Comparison of ENCODE assay signal across 30 cellular contexts in genomic region chr2:135167273-135167672, GRCh38.
"Had no signal": no experiment of that assay in that cellular context is flagged by ENCODE, and none has a peak within 500 bp of the region (broad histone marks: within the 10 kb centered on the region; RNA-seq: fewer than 3 reads in every experiment).

No MANE protein-coding gene starts in this region.

- H3K4me1 ChIP-seq: colonic mucosa, esophagus muscularis mucosa, gastroesophageal sphincter, heart right ventricle, lower lobe of right lung, psoas muscle, suprapubic skin, thyroid gland, vagina had no signal

- H3K27ac ChIP-seq: colonic mucosa, esophagus muscularis mucosa, foreskin keratinocyte, gastroesophageal sphincter, heart right ventricle, lower lobe of right lung, ovary, psoas muscle, suprapubic skin, thyroid gland, vagina had no signal

- H3K36me3 ChIP-seq: colonic mucosa, ovary had no signal

- FAIRE-seq: endothelial cell of umbilical vein had no signal

- H3K27me3 ChIP-seq: colonic mucosa, esophagus muscularis mucosa, foreskin keratinocyte, gastroesophageal sphincter, heart right ventricle, ovary, suprapubic skin, thyroid gland, vagina had no signal

- H3K4me3 ChIP-seq: colonic mucosa, esophagus muscularis mucosa, gastroesophageal sphincter, heart right ventricle, lower lobe of right lung, ovary, psoas muscle, suprapubic skin, thyroid gland, vagina had no signal

- DNase-seq: colonic mucosa; effector memory CD4-positive, alpha-beta T cell; foreskin keratinocyte; heart right ventricle; hippocampal formation; immature natural killer cell; islet precursor cell; kidney glomerular epithelial cell; left colon; left ventricle myocardium superior; lower lobe of right lung; natural killer cell; occipital lobe; ovary; posterior cingulate gyrus; psoas muscle; right cardiac atrium; small intestine; stimulated activated CD4-positive, alpha-beta T cell treated with anti-CD3 and anti-CD28 coated beads, Interleukin-15, amount 100 ng/mL, for 24 hours; stimulated activated CD4-positive, alpha-beta T cell treated with anti-CD3 and anti-CD28 coated beads, Interleukin-4, amount 100 ng/mL, for 1 hour; stimulated activated CD8-positive, alpha-beta memory T cell treated with anti-CD3 and anti-CD28 coated beads, Interleukin-4, amount 100 ng/mL, for 48 hours; stimulated activated naive CD4-positive, alpha-beta T cell; stimulated activated naive CD8-positive, alpha-beta T cell treated with anti-CD3 and anti-CD28 coated beads, Interleukin-15, amount 100 ng/mL, for 72 hours; thyroid gland; trophoblast cell had no signal

- H3K9me3 ChIP-seq: colonic mucosa, esophagus muscularis mucosa, gastroesophageal sphincter, heart right ventricle, lower lobe of right lung, ovary, psoas muscle, suprapubic skin, thyroid gland, vagina had no signal

- ATAC-seq: foreskin keratinocyte; gastroesophageal sphincter; heart right ventricle; left colon; left ventricle myocardium superior; lower lobe of right lung; natural killer cell; psoas muscle; right cardiac atrium; stimulated activated naive CD8-positive, alpha-beta T cell treated with anti-CD3 and anti-CD28 coated beads, Interleukin-15, amount 100 ng/mL, for 72 hours had no signal
